18 cellular contexts compared by ENCODE assay signal in the genomic region with DNA sequence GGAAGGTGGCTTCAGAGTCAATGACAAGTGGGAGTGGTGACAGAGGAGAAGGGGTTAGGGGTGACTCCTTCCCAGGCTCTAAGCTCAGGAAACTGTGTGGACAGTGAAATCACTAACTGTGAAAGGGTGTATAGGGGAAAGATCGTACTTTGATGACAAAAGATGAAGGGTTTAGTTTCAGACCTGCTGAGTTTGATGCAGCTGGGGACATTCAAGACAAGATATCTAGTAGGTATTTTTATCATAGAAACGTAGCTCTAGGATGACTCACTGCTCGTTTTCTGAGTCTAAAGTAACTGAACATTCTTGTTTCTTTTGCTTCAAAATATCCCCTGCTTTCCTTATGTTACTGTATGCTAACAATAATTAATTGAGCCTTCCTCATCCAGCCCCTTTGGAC.
"Had no signal": no experiment of that assay in that cellular context is flagged by ENCODE, and none has a peak within 500 bp of the region (broad histone marks: within the 10 kb centered on the region; RNA-seq: fewer than 3 reads in every experiment).

No MANE protein-coding gene starts in this region.

- H3K36me3 Mint-ChIP-seq: mesothelial cell of epicardium, naive B cell had no signal

- H3K27me3 ChIP-seq: dorsolateral prefrontal cortex, esophagus muscularis mucosa, foreskin keratinocyte, gastroesophageal sphincter, heart right ventricle, left lung had no signal

- H3K4me3 ChIP-seq: coronary artery, dorsolateral prefrontal cortex, esophagus muscularis mucosa, gastroesophageal sphincter, heart right ventricle, left lung, lower lobe of right lung, mucosa of descending colon had no signal

- H3K27ac Mint-ChIP-seq: mesothelial cell of epicardium had no signal

- H3K4me3 Mint-ChIP-seq: mesothelial cell of epicardium, naive B cell had no signal

- H3K27ac ChIP-seq: coronary artery, dorsolateral prefrontal cortex, esophagus muscularis mucosa, foreskin keratinocyte, gastroesophageal sphincter, heart right ventricle, left lung, lower lobe of right lung had no signal

- H3K4me1 ChIP-seq: foreskin keratinocyte, heart right ventricle, left lung, lower lobe of right lung had no signal

- H3K9me3 ChIP-seq: esophagus muscularis mucosa, gastroesophageal sphincter, lower lobe of right lung, mucosa of descending colon had no signal

- H3K36me3 ChIP-seq: esophagus muscularis mucosa, gastroesophageal sphincter, heart right ventricle, left lung, lower lobe of right lung had no signal

- DNase-seq: dermis blood vessel endothelial cell; dorsolateral prefrontal cortex; effector CD4-positive, alpha-beta T cell; effector memory CD4-positive, alpha-beta T cell; foreskin keratinocyte; heart right ventricle; hippocampal formation; left cardiac atrium; left lung; left ventricle myocardium superior; lower lobe of right lung; mesenchymal stem cell; mucosa of descending colon; naive B cell had no signal

- H3K4me1 Mint-ChIP-seq: mesothelial cell of epicardium, naive B cell had no signal

- ATAC-seq: foreskin keratinocyte, gastroesophageal sphincter, heart right ventricle, left cardiac atrium, left lung, left ventricle myocardium superior, lower lobe of right lung, mucosa of descending colon had no signal
